Comparison of ENCODE assay signal across 28 cellular contexts in the genomic region with DNA sequence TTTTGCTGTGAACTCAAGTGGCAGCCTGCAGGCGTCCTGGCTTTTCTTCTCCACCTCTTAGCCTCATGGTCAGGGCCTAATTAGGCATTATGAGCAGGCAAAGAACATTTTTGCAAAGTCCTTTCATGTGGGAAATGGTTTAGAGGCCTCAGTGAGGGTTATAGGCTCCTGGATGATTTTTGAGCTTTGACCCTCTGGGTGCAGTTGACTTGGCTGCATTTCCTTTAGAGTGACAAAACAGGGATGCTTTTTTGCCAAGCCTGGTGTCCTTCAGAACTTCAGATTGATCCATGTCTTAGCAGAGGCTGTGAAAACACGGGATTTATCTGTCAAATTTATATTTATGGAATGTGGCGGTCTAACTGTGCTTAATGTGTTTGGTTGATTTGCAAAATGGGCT.
"Had no signal": no experiment of that assay in that cellular context is flagged by ENCODE, and none has a peak within 500 bp of the region (broad histone marks: within the 10 kb centered on the region; RNA-seq: fewer than 3 reads in every experiment).

No MANE protein-coding gene starts in this region.

- H3K4me3 Mint-ChIP-seq: activated CD4-positive, alpha-beta memory T cell treated with anti-CD3 and anti-CD28 coated beads, Interleukin-2, amount 10 ng/mL, durations not matched to agents 7 days and 5 days; activated naive CD4-positive, alpha-beta T cell treated with anti-CD3 and anti-CD28 coated beads, Interleukin-2, amount 50 U/mL, for 24 hours; activated naive CD8-positive, alpha-beta T cell treated with anti-CD3 and anti-CD28 coated beads, Interleukin-2, amount 10 ng/mL, durations not matched to agents 7 days and 5 days; activated T-cell treated with anti-CD3 and anti-CD28 coated beads, Interleukin-2, amount 50 U/mL, for 24 hours had no signal

- H3K27me3 Mint-ChIP-seq: activated CD4-positive, alpha-beta memory T cell treated with anti-CD3 and anti-CD28 coated beads, Interleukin-2, amount 10 ng/mL, durations not matched to agents 7 days and 5 days; activated naive CD4-positive, alpha-beta T cell treated with anti-CD3 and anti-CD28 coated beads, Interleukin-2, amount 50 U/mL, for 24 hours; activated naive CD8-positive, alpha-beta T cell treated with anti-CD3 and anti-CD28 coated beads, Interleukin-2, amount 10 ng/mL, durations not matched to agents 7 days and 5 days had no signal

- H3K4me1 Mint-ChIP-seq: activated CD4-positive, alpha-beta memory T cell treated with anti-CD3 and anti-CD28 coated beads, Interleukin-2, amount 10 ng/mL, durations not matched to agents 7 days and 5 days; activated naive CD4-positive, alpha-beta T cell treated with anti-CD3 and anti-CD28 coated beads, Interleukin-2, amount 50 U/mL, for 24 hours; activated naive CD8-positive, alpha-beta T cell treated with anti-CD3 and anti-CD28 coated beads, Interleukin-2, amount 10 ng/mL, durations not matched to agents 7 days and 5 days had no signal

- DNase-seq: activated CD4-positive, alpha-beta memory T cell treated with anti-CD3 and anti-CD28 coated beads, Interleukin-2, amount 10 ng/mL, durations not matched to agents 7 days and 5 days; activated CD4-positive, alpha-beta T cell treated with anti-CD3 and anti-CD28 coated beads for 1 hour; activated CD4-positive, alpha-beta T cell treated with anti-CD3 and anti-CD28 coated beads for 48 hours; activated CD4-positive, CD25-positive, alpha-beta regulatory T cell; activated gamma-delta T cell; activated naive CD4-positive, alpha-beta T cell treated with Interleukin-2 at 50 U/mL for 16 hours; activated naive CD8-positive, alpha-beta T cell treated with anti-CD3 and anti-CD28 coated beads, Interleukin-2, amount 10 ng/mL, durations not matched to agents 7 days and 5 days; activated T-cell treated with anti-CD3 and anti-CD28 coated beads, Interleukin-2, amount 50 U/mL, for 24 hours; amygdala; body of pancreas; IMR-90; NCI-H1092 treated with DMSO at 0.1 percent for 48 hours; NCI-H1436; NCI-H1694; NCI-H1930; NCI-H2081 treated with DMSO at 0.1 percent for 48 hours; NCI-H2171; NCI-H226; NCI-H446 treated with DMSO at 0.1 percent for 48 hours; NCI-H524; OCI-M1; Right ventricle myocardium superior; SW 1271; T1000; WERI-Rb-1 had no signal

- H3K36me3 Mint-ChIP-seq: activated naive CD4-positive, alpha-beta T cell treated with anti-CD3 and anti-CD28 coated beads, Interleukin-2, amount 50 U/mL, for 24 hours; activated naive CD8-positive, alpha-beta T cell treated with anti-CD3 and anti-CD28 coated beads, Interleukin-2, amount 10 ng/mL, durations not matched to agents 7 days and 5 days had no signal

- ATAC-seq: body of pancreas, K562 had no signal

- H3K27ac Mint-ChIP-seq: activated CD4-positive, alpha-beta memory T cell treated with anti-CD3 and anti-CD28 coated beads, Interleukin-2, amount 10 ng/mL, durations not matched to agents 7 days and 5 days; activated naive CD4-positive, alpha-beta T cell treated with anti-CD3 and anti-CD28 coated beads, Interleukin-2, amount 50 U/mL, for 24 hours; activated naive CD8-positive, alpha-beta T cell treated with anti-CD3 and anti-CD28 coated beads, Interleukin-2, amount 10 ng/mL, durations not matched to agents 7 days and 5 days; activated T-cell treated with anti-CD3 and anti-CD28 coated beads, Interleukin-2, amount 50 U/mL, for 24 hours; activated T-helper 2 cell treated with anti-CD3 and anti-CD28 coated beads, Interferon-gamma antibody, Interleukin-2, Interleukin-4, amounts not matched to agents 10 μg/mL and 5 μg/mL and 100 μg/mL, durations not matched to agents 14 hours and 24 hours and 36 hours had no signal

- H3K9me3 Mint-ChIP-seq: activated CD4-positive, alpha-beta memory T cell treated with anti-CD3 and anti-CD28 coated beads, Interleukin-2, amount 10 ng/mL, durations not matched to agents 7 days and 5 days; activated naive CD4-positive, alpha-beta T cell treated with anti-CD3 and anti-CD28 coated beads, Interleukin-2, amount 50 U/mL, for 24 hours; activated naive CD8-positive, alpha-beta T cell treated with anti-CD3 and anti-CD28 coated beads, Interleukin-2, amount 10 ng/mL, durations not matched to agents 7 days and 5 days; activated T-cell treated with anti-CD3 and anti-CD28 coated beads, Interleukin-2, amount 50 U/mL, for 24 hours; activated T-helper 2 cell treated with anti-CD3 and anti-CD28 coated beads, Interferon-gamma antibody, Interleukin-2, Interleukin-4, amounts not matched to agents 10 μg/mL and 5 μg/mL and 100 μg/mL, durations not matched to agents 14 hours and 24 hours and 36 hours had no signal
